Comparison of ENCODE assay signal across 26 cellular contexts in the genomic region with DNA sequence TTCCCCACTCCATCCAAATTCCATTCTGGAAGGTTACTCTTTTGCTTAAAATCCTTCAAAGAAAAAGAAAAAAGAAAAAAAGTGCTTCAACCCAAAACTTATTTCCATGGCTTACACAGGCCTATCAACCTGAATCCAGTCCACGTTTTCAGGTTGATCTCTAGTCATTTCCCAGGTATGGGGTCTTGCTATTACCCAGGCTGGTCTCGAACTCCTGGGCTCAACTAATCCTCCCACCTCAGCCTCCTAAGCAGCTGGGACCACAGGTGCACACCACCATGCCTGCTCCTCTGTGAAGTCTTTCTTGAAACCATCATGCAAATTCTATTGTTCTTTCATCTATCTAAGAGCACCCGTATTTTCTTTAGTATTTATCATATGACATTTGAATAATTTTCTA. TPM values are rescaled to one million over a fixed set of nuclear protein-coding genes. Genes with fewer than 3 reads are reported as not detected.
A peak's percentile ranks its signal among the peaks of the same experiment; 100 is the strongest.
DNase-seq lines count a peak whose midpoint lies in the region; ATAC-seq and TF ChIP-seq lines count a peak whose summit lies in the region.
"Had no signal": no experiment of that assay in that cellular context is flagged by ENCODE, and none has a peak within 500 bp of the region (broad histone marks: within the 10 kb centered on the region; RNA-seq: fewer than 3 reads in every experiment).

No MANE protein-coding gene starts in this region.

- peak overlapping the region; percentile 19 for H3K27ac Mint-ChIP-seq in activated CD4-positive, alpha-beta T cell treated with anti-CD3 and anti-CD28 coated beads, Interleukin-2, amount 10 ng/mL, durations not matched to agents 7 days and 5 days
- peak overlapping the region; percentile 79 for H3K27ac Mint-ChIP-seq in T-helper 17 cell
- peak overlapping the region; percentile 47 for H3K27ac Mint-ChIP-seq in stimulated activated naive B cell treated with anti-CD40 and anti-IgM and Interleukin-4, amounts not matched to agents 10 μg/mL and 1 μg/mL and 100 μg/mL, for 72 hours
- H3K27ac Mint-ChIP-seq: B cell, HFFc6 had no signal

- peaks cover 100% of the 10 kb centered on the region for H3K79me2 ChIP-seq in DOHH2 (ENCODE audit: control insufficient read depth, low read length)

- no peak for DNase-seq in activated CD4-positive, alpha-beta T cell treated with anti-CD3 and anti-CD28 coated beads, Interleukin-2, amount 10 ng/mL, durations not matched to agents 7 days and 5 days
- no peak for DNase-seq in activated CD4-positive, alpha-beta T cell treated with anti-CD3 and anti-CD28 coated beads for 4 hours
- DNase-seq in T-helper 17 cell (no peak), NCI-H1105 treated with DMSO at 0.1 percent for 48 hours (lab: John Stamatoyannopoulos, UW) (no peak)
- no peak for DNase-seq in stimulated activated naive B cell treated with anti-CD40 and anti-IgM and Interleukin-4, amounts not matched to agents 10 μg/mL and 1 μg/mL and 100 μg/mL, for 72 hours
- DNase-seq: GOT3, HFFc6, IMR-90, KG1, NCI-H1092, NCI-H1436, NCI-H187, NCI-H2081 treated with DMSO at 0.1 percent for 48 hours, NCI-H2171, NCI-H226, NCI-H510A, NCI-H69, OCI-M1, Peyer's patch, SHP77 treated with DMSO at 0.1 percent for 48 hours had no signal

- H3K27me3 Mint-ChIP-seq in activated CD4-positive, alpha-beta T cell treated with anti-CD3 and anti-CD28 coated beads, Interleukin-2, amount 10 ng/mL, durations not matched to agents 7 days and 5 days = no peaks in the 10 kb centered on the region
- H3K27me3 Mint-ChIP-seq in T-helper 17 cell = no peaks in the 10 kb centered on the region
- no peaks in the 10 kb centered on the region for H3K27me3 Mint-ChIP-seq in stimulated activated naive B cell treated with anti-CD40 and anti-IgM and Interleukin-4, amounts not matched to agents 10 μg/mL and 1 μg/mL and 100 μg/mL, for 72 hours
- H3K27me3 Mint-ChIP-seq: B cell had no signal

- peaks cover 64% of the 10 kb centered on the region for H3F3A ChIP-seq in DOHH2 (ENCODE audit: control insufficient read depth, insufficient read depth)

- no peak overlapping the region for H3K4me3 Mint-ChIP-seq in activated CD4-positive, alpha-beta T cell treated with anti-CD3 and anti-CD28 coated beads, Interleukin-2, amount 10 ng/mL, durations not matched to agents 7 days and 5 days
- H3K4me3 Mint-ChIP-seq in T-helper 17 cell = no peak overlapping the region
- H3K4me3 Mint-ChIP-seq in stimulated activated naive B cell treated with anti-CD40 and anti-IgM and Interleukin-4, amounts not matched to agents 10 μg/mL and 1 μg/mL and 100 μg/mL, for 72 hours = no peak overlapping the region
- H3K4me3 Mint-ChIP-seq: B cell, HFFc6 had no signal

- H3K27ac ChIP-seq in DOHH2 (ENCODE audit: low read depth, low read length) = peak overlapping the region; percentile 93
- H3K27ac ChIP-seq: 22Rv1, Peyer's patch, SK-N-MC had no signal

- H3K9me3 ChIP-seq in DOHH2 (ENCODE audit: control insufficient read depth, insufficient read depth, low read length) (no peaks in the 10 kb centered on the region), T-helper 17 cell (ENCODE audit: control insufficient read depth, low read length, poor library complexity, severe bottlenecking) (no peaks in the 10 kb centered on the region)
- H3K9me3 ChIP-seq: HAP-1, Peyer's patch had no signal

- H3K9me3 Mint-ChIP-seq in activated CD4-positive, alpha-beta T cell treated with anti-CD3 and anti-CD28 coated beads, Interleukin-2, amount 10 ng/mL, durations not matched to agents 7 days and 5 days = peaks cover 2% of the 10 kb centered on the region
- H3K9me3 Mint-ChIP-seq in stimulated activated naive B cell treated with anti-CD40 and anti-IgM and Interleukin-4, amounts not matched to agents 10 μg/mL and 1 μg/mL and 100 μg/mL, for 72 hours = no peaks in the 10 kb centered on the region
- H3K9me3 Mint-ChIP-seq: HFFc6 had no signal

- H3K27me3 ChIP-seq in DOHH2 (ENCODE audit: control insufficient read depth, low read length) = no peaks in the 10 kb centered on the region
- H3K27me3 ChIP-seq: Peyer's patch had no signal

- H3K4me3 ChIP-seq in DOHH2 (ENCODE audit: low read length) = peak overlapping the region; percentile 84
- H3K4me3 ChIP-seq: HAP-1, Peyer's patch, SK-N-MC had no signal

- peaks cover 28% of the 10 kb centered on the region for H3K36me3 ChIP-seq in DOHH2 (ENCODE audit: control insufficient read depth, low read length)
- H3K36me3 ChIP-seq: HAP-1, Peyer's patch had no signal

- no peak for ATAC-seq in T-helper 17 cell
- ATAC-seq in stimulated activated naive B cell treated with anti-CD40 and anti-IgM and Interleukin-4, amounts not matched to agents 10 μg/mL and 1 μg/mL and 100 μg/mL, for 72 hours (replicated peaks) = no peak
- ATAC-seq in HG03378 (IDR thresholded peaks at IDR 0.05; ENCODE audit: unreplicated experiment) = no peak

- TF ChIP-seq CTCF in DOHH2 (IDR thresholded peaks at IDR 0.05; ENCODE audit: low read depth, low read length, poor library complexity, severe bottlenecking) = no peak

- H3K4me1 ChIP-seq in DOHH2 (ENCODE audit: control insufficient read depth, low read length) = peaks cover 94% of the 10 kb centered on the region

- H3K4me1 Mint-ChIP-seq in activated CD4-positive, alpha-beta T cell treated with anti-CD3 and anti-CD28 coated beads, Interleukin-2, amount 10 ng/mL, durations not matched to agents 7 days and 5 days = peaks cover 52% of the 10 kb centered on the region
- peaks cover 56% of the 10 kb centered on the region for H3K4me1 Mint-ChIP-seq in T-helper 17 cell
- H3K4me1 Mint-ChIP-seq in stimulated activated naive B cell treated with anti-CD40 and anti-IgM and Interleukin-4, amounts not matched to agents 10 μg/mL and 1 μg/mL and 100 μg/mL, for 72 hours = peaks cover 43 to 67% of the 10 kb centered on the region in 2 donors

- POLR2A ChIA-PET in activated CD4-positive, alpha-beta T cell treated with anti-CD3 and anti-CD28 coated beads, Interleukin-2, amount 10 ng/mL, durations not matched to agents 7 days and 5 days (lab: Charles Lee) = no interaction called here

- no peaks in the 10 kb centered on the region for H3K9me2 ChIP-seq in DOHH2 (replicated peaks; ENCODE audit: control insufficient read depth, low read length)

- H3K36me3 Mint-ChIP-seq in activated CD4-positive, alpha-beta T cell treated with anti-CD3 and anti-CD28 coated beads, Interleukin-2, amount 10 ng/mL, durations not matched to agents 7 days and 5 days (ENCODE audit: low read depth) = peaks cover 29% of the 10 kb centered on the region
- peaks cover 5% of the 10 kb centered on the region for H3K36me3 Mint-ChIP-seq in T-helper 17 cell (ENCODE audit: low read depth)
- peaks cover 11 to 25% of the 10 kb centered on the region in 2 donors for H3K36me3 Mint-ChIP-seq in stimulated activated naive B cell treated with anti-CD40 and anti-IgM and Interleukin-4, amounts not matched to agents 10 μg/mL and 1 μg/mL and 100 μg/mL, for 72 hours

- H4K20me1 ChIP-seq in DOHH2 (ENCODE audit: control insufficient read depth, insufficient read depth, low read depth, low read length) = no peaks in the 10 kb centered on the region

- peak overlapping the region; percentile 77 for H3K4me2 ChIP-seq in DOHH2 (ENCODE audit: low read length)

- CTCF ChIA-PET in activated CD4-positive, alpha-beta T cell treated with anti-CD3 and anti-CD28 coated beads, Interleukin-2, amount 10 ng/mL, durations not matched to agents 7 days and 5 days (lab: Charles Lee) = interaction anchor here (1.4 kb wide), 1 partner anchor 37 kb away, joined by 3 read pairs; no protein-coding TSS in a partner anchor

RNA-seq across cellular contexts. Expression of a gene that starts 7.6 kb away (rescaled TPM):
- 10 to 100 TPM; 18.4 to 20.1 TPM for total RNA-seq in activated CD4-positive, alpha-beta T cell treated with anti-CD3 and anti-CD28 coated beads, Interleukin-2, amount 10 ng/mL, durations not matched to agents 7 days and 5 days
- 10 to 100 TPM; 67.1 to 87.7 TPM for total RNA-seq in T-helper 17 cell

RNA-seq across cellular contexts. Expression of a gene that starts 55.8 kb away (rescaled TPM):
- not detected for total RNA-seq in activated CD4-positive, alpha-beta T cell treated with anti-CD3 and anti-CD28 coated beads, Interleukin-2, amount 10 ng/mL, durations not matched to agents 7 days and 5 days
- total RNA-seq in T-helper 17 cell = not detected
- total RNA-seq: B cell had no signal

Comparison
In these comparisons a context has a peak if more than half of its experiments do, and no peak if none do; other contexts are left out.
1. H3K27ac Mint-ChIP-seq: peak in every context shown above with its lines; median percentile 79 in T-helper 17 cell; 47 in stimulated activated naive B cell treated with anti-CD40 and anti-IgM and Interleukin-4, amounts not matched to agents 10 μg/mL and 1 μg/mL and 100 μg/mL, for 72 hours; 19 in activated CD4-positive, alpha-beta T cell treated with anti-CD3 and anti-CD28 coated beads, Interleukin-2, amount 10 ng/mL, durations not matched to agents 7 days and 5 days.